ENCODE assay signal across 8 cellular contexts in the genomic region with DNA sequence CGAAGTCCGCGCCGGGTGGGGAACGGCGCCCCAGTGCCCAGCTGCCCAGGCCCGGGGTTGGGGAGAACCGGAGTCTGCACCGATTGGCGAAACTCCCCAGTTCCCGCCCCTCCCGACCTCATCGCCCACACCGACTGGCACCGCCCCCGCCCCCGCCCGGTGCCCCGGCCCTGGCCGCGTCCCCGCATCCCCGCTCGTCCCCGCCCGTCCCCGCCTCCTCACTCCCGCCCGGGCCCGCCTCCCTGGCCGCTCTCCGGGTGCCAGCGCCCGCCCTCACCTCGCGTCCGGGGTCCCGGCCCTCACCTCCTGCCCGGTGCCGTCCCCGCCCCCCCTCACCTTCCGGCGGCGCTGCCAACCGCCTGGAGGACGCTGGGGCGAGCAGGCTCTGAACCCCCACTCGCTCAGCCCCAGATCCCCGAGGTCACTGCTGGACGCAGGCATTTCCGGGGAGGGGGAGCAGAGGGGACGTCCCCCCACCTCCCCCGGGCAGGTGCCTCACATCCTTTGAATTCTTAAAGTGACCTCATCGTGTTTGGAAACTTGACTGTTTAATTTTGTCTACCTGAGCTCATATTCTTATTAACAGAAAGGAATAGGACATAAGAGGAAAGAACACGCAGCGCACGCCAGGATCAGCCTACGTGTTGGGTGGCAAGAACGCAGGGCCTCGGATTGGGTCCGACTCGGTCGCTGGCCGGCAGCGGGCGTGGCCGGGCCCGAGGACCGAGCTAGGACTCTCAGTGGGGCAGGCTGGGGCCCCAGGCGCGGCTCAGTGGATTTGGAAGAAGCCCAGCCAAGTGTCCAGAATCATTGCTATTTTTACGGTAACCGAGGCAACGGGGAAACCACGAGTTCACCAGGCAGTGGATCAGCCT. TPM values are rescaled to one million over a fixed set of nuclear protein-coding genes. Genes with fewer than 3 reads are reported as not detected.
DNase-seq lines count a peak whose midpoint lies in the region; ATAC-seq, FAIRE-seq and TF ChIP-seq lines count a peak whose summit lies in the region.

A gene with protein sequence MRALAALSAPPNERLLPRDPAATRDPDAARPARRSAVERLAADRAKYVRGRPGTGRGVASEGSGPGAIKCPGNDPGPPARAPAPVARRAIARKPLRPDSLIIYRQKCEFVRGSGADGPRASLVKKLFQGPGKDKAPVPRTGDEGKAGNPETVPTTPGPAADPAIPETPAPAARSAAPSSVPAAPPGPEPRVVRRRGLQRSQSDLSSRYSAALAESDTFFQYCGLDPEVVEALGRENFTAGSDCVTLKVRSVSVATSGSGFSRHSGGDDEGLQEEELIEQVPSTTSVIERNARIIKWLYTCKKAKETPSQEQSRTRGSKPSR (minus strand): TSS at position 35 of the 875 bp plus-strand sequence. CDS start 120 bp downstream, outside the sequence.

- TF ChIP-seq RAD21 in HepG2 (CRISPR knock-in tag; IDR thresholded peaks at IDR 0.05) = no peak

- TF ChIP-seq POLR2A in HepG2 (IDR thresholded peaks at IDR 0.05; ENCODE audit: insufficient read depth in 1 of 2, low read depth in 2 of 2, low read length in 2 of 2) = no peak

- CTCF ChIA-PET in HepG2 (lab: Yijun Ruan, JAX; ENCODE audit: low intra/inter-chr PET ratio, low total read pairs) = no interaction called here

- in situ Hi-C loops in HAP-1 (cut with MboI; ENCODE audit: low sequenced_read_pairs) = no loop called here
- in situ Hi-C loops in HepG2 (cut with HindIII; ENCODE audit: extremely low pct_ligation_motif_present, low pct_unique_long_range_greater_than_20kb) = no loop called here

- no peaks in the 10 kb centered on the region for H4K20me1 ChIP-seq in HepG2 (ENCODE audit: insufficient read depth, low read length)

- no peaks in the 10 kb centered on the region for H3K4me1 ChIP-seq in HAP-1
- peaks cover 16% of the 10 kb centered on the region for H3K4me1 ChIP-seq in HepG2 (ENCODE audit: insufficient read depth, low read length)

- DNase-seq in HAP-1 (ENCODE audit: low spot score in 2 of 2) (peak in 1 of 2 experiments; percentile 26), choroid plexus epithelial cell (ENCODE audit: low read depth) (peak; percentile 18), HepG2 (ENCODE audit: low spot score) (peak; percentile 48), glomerular visceral epithelial cell (ENCODE audit: extremely low spot score) (no peak)
- DNase-seq in activated CD4-positive, CD25-positive, alpha-beta regulatory T cell treated with anti-CD3 and anti-CD28 coated beads, Interleukin-2, amount 50 U/mL, for 72 hours = peak; percentile 63
- peak; percentile 30 for DNase-seq in stimulated activated CD8-positive, alpha-beta memory T cell treated with anti-CD3 and anti-CD28 coated beads, Interleukin-12 subunit alpha, Interleukin-12 subunit beta, amount 100 ng/mL, for 1 hour (ENCODE audit: low read depth)
- no peak for DNase-seq in effector CD4-positive, alpha-beta T cell

- WGBS in HepG2 (ENCODE audit: low lambda C conversion rate) = 11% methylated on average over 32 of the region's 75 CpGs

- H3K9me3 ChIP-seq in HAP-1 (no peaks in the 10 kb centered on the region), HepG2 (ENCODE audit: low read length) (no peaks in the 10 kb centered on the region)

- TF ChIP-seq CTCF in choroid plexus epithelial cell (conservative IDR thresholded peaks at IDR 0.05; ENCODE audit: low read depth, low read length) (no peak), HepG2 (CRISPR knock-in tag; IDR thresholded peaks at IDR 0.05) (no peak; the same call in 1 of the 2 replicates)

- no peak for TF ChIP-seq EP300 in HepG2 (IDR thresholded peaks at IDR 0.05; ENCODE audit: low read depth in 2 of 2, low read length in 2 of 2)
- TF ChIP-seq EP300 in HepG2 (CRISPR knock-in tag; IDR thresholded peaks at IDR 0.05; ENCODE audit: borderline replicate concordance) = no peak

- POLR2A ChIA-PET in HepG2 (lab: Yijun Ruan, JAX) = no interaction called here

- H3K79me2 ChIP-seq in HepG2 (ENCODE audit: insufficient read depth, low read length) = no peaks in the 10 kb centered on the region

- no peaks in the 10 kb centered on the region for H3K36me3 ChIP-seq in HAP-1 (replicated peaks)
- H3K36me3 ChIP-seq in HepG2 (replicated peaks in 1 of 2; ENCODE audit: control insufficient read depth in 1 of 2, insufficient read depth in 2 of 2, low read length in 2 of 2) = no peaks in the 10 kb centered on the region

- ATAC-seq in HepG2 = peak; percentile 73
- ATAC-seq in HG03196 (IDR thresholded peaks at IDR 0.05; ENCODE audit: unreplicated experiment) = no peak

- H3K27me3 ChIP-seq in HAP-1 (ENCODE audit: low read depth) (peaks cover 6% of the 10 kb centered on the region), HepG2 (ENCODE audit: control insufficient read depth in 1 of 2, insufficient read depth in 2 of 2, low read length in 2 of 2) (peaks cover 0 to 31% of the 10 kb centered on the region in 2 experiments; a peak in 3 of 5 replicates)

- H3K4me3 ChIP-seq in HAP-1 (peak within 1 kb of the TSS; percentile 17), choroid plexus epithelial cell (ENCODE audit: low read depth, low read length) (no peak within 1 kb of the TSS), HepG2 (replicated peaks in 1 of 3; ENCODE audit: insufficient read depth in 1 of 3, low read depth in 2 of 3, low read length in 3 of 3) (peak within 1 kb of the TSS; percentile 57 to 73 (median 64))

- no TSS peak for BruUV-seq in HepG2 (replicated peaks; lab: Mats Ljungman, UMichigan)

- H3K27ac ChIP-seq in HepG2 (ENCODE audit: extremely low read length, insufficient read depth, low read length) = no peak within 1 kb of the TSS

- FAIRE-seq in HepG2 (lab: Jason Lieb, UNC) = peak; percentile 4

- peak within 1 kb of the TSS; percentile 85 for H3K4me2 ChIP-seq in HepG2 (ENCODE audit: low read depth, low read length)

- intact Hi-C loops in HepG2 (cut with micrococcal nuclease; ENCODE audit: unreplicated experiment) = no loop called here

- H3K9ac ChIP-seq in HepG2 (ENCODE audit: insufficient read depth, low read depth, low read length) = peak within 1 kb of the TSS; percentile 32

- H2AFZ ChIP-seq in HepG2 (ENCODE audit: low read length) = no peak within 1 kb of the TSS

TF ChIP-seq in HepG2, 621 proteins besides CTCF, POLR2A, EP300 and RAD21 (continues in another document):
- TF ChIP-seq, protein P1, sequence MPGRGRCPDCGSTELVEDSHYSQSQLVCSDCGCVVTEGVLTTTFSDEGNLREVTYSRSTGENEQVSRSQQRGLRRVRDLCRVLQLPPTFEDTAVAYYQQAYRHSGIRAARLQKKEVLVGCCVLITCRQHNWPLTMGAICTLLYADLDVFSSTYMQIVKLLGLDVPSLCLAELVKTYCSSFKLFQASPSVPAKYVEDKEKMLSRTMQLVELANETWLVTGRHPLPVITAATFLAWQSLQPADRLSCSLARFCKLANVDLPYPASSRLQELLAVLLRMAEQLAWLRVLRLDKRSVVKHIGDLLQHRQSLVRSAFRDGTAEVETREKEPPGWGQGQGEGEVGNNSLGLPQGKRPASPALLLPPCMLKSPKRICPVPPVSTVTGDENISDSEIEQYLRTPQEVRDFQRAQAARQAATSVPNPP (CRISPR knock-in tag; IDR thresholded peaks at IDR 0.05) = no peak

RNA-seq across cellular contexts. Expression of the gene that starts here (rescaled TPM):
- total RNA-seq in HepG2 (2016; rRNA removed; fragmentation: Illumina TruSeq; extraction: Trizol) = 0.34 and 1.2 TPM in 2 replicates
- total RNA-seq in HepG2 (2016; cell fraction: cytosol; rRNA removed; fragmentation: Illumina TruSeq; extraction: Trizol; ENCODE audit: low read depth) = 0.53 TPM in 1 of 2 replicates, not detected in the other
- 0.56 and 0.84 TPM in 2 replicates for total RNA-seq in HepG2 (2016; cell fraction: insoluble cytoplasmic fraction; rRNA removed; fragmentation: Illumina TruSeq; extraction: Trizol)
- 0.28 and 0.40 TPM in 2 replicates for total RNA-seq in HepG2 (2016; cell fraction: membrane; rRNA removed; fragmentation: Illumina TruSeq; extraction: Trizol)
- 0.53 and 0.62 TPM in 2 replicates for total RNA-seq in HepG2 (2016; cell fraction: nucleus; rRNA removed; fragmentation: Illumina TruSeq; extraction: Trizol)
- polyA plus RNA-seq in HepG2 (2011; rRNA removed) = 3.5 and 3.9 TPM in 2 replicates
- polyA plus RNA-seq in HepG2 (2011; cell fraction: cytosol; rRNA removed) = 1.7 and 2.2 TPM in 2 replicates
- 3.6 and 4.3 TPM in 2 replicates for polyA plus RNA-seq in HepG2 (2011; cell fraction: nucleus; rRNA removed)
- polyA plus RNA-seq in HepG2 (2012) = 1.8 and 2.6 TPM in 2 replicates
- polyA plus RNA-seq in HepG2 (2016; cell fraction: cytosol; fragmentation: Illumina TruSeq; extraction: Trizol; ENCODE audit: low read depth) = 0.07 and 0.27 TPM in 2 replicates
- 0.24 and 0.50 TPM in 2 replicates for polyA plus RNA-seq in HepG2 (2016; cell fraction: insoluble cytoplasmic fraction; fragmentation: Illumina TruSeq; extraction: Trizol; ENCODE audit: low read depth)
- polyA plus RNA-seq in HepG2 (2016; cell fraction: membrane; fragmentation: Illumina TruSeq; extraction: Trizol; ENCODE audit: low read depth) = 0.15 and 0.45 TPM in 2 replicates
- 1.4 and 1.5 TPM in 2 replicates for polyA plus RNA-seq in HepG2 (2016; cell fraction: nucleus; fragmentation: Illumina TruSeq; extraction: Trizol; ENCODE audit: insufficient read depth, low read depth)
- 0.72 and 1.8 TPM in 2 replicates for polyA minus RNA-seq in HepG2 (2011; rRNA and poly(A)+ RNA removed; ENCODE audit: low replicate concordance)
- 3.2 and 5.4 TPM in 2 replicates for polyA minus RNA-seq in HepG2 (2011; cell fraction: cytosol; rRNA and poly(A)+ RNA removed)
- polyA minus RNA-seq in HepG2 (2011; cell fraction: nucleus; rRNA and poly(A)+ RNA removed) = 5.7 and 7.6 TPM in 2 replicates

Comparison
In these comparisons a context has a peak if more than half of its experiments do, and no peak if none do; other contexts are left out.
1. DNase-seq: peak in activated CD4-positive, CD25-positive, alpha-beta regulatory T cell treated with anti-CD3 and anti-CD28 coated beads, Interleukin-2, amount 50 U/mL, for 72 hours (single experiment), choroid plexus epithelial cell (single experiment), HepG2 (single experiment) and stimulated activated CD8-positive, alpha-beta memory T cell treated with anti-CD3 and anti-CD28 coated beads, Interleukin-12 subunit alpha, Interleukin-12 subunit beta, amount 100 ng/mL, for 1 hour (single experiment); none in glomerular visceral epithelial cell (single experiment) and effector CD4-positive, alpha-beta T cell (single experiment).